8 cellular contexts compared by ENCODE assay signal in genomic region chr7:130733866-130734524, GRCh38. TPM values are rescaled to one million over a fixed set of nuclear protein-coding genes. Genes with fewer than 3 reads are reported as not detected.
DNase-seq lines count a peak whose midpoint lies in the region; FAIRE-seq and TF ChIP-seq lines count a peak whose summit lies in the region.

TSS of gene KLF14 (minus strand) at chr7:130734207. CDS start at chr7:130734033, 174 bp downstream.

- H3K9me3 ChIP-seq in neural cell (ENCODE audit: low read length) = peaks cover 32% of the 10 kb centered on the region

- peak; percentile 15 for DNase-seq in DMS153 (lab: John Stamatoyannopoulos, UW)
- DNase-seq in HT-29 (ENCODE audit: low spot score) = peak; percentile 26
- peak; percentile 44 for DNase-seq in activated CD4-positive, alpha-beta T cell treated with anti-CD3 and anti-CD28 coated beads for 48 hours
- DNase-seq in epithelial cell of esophagus (ENCODE audit: low read depth) = peak; percentile 40
- peak; percentile 29 for DNase-seq in urothelium cell line (ENCODE audit: low spot score)
- DNase-seq in posterior vena cava (ENCODE audit: low spot score) = no peak
- DNase-seq in NCI-H510A treated with DMSO at 0.1 percent for 48 hours (lab: John Stamatoyannopoulos, UW) = no peak

- peaks cover 83% of the 10 kb centered on the region for H3K27me3 ChIP-seq in neural cell (ENCODE audit: insufficient read depth, low read depth, low read length)

- TF ChIP-seq CTCF in epithelial cell of esophagus (IDR thresholded peaks at IDR 0.05; ENCODE audit: insufficient read depth, low read depth, low read length, missing control alignments) (no peak), neural cell (IDR thresholded peaks at IDR 0.05; ENCODE audit: poor library complexity, severe bottlenecking) (no peak)

- no peaks in the 10 kb centered on the region for H3K36me3 ChIP-seq in neural cell (ENCODE audit: insufficient read depth, low read length)

- H2AFZ ChIP-seq in neural cell (ENCODE audit: low read depth, low read length) = no peak within 1 kb of the TSS

- H3K79me2 ChIP-seq in neural cell (replicated peaks; ENCODE audit: insufficient read depth, low read length) = no peaks in the 10 kb centered on the region

- FAIRE-seq in urothelium cell line (lab: Jason Lieb, UNC) = no peak

- TF ChIP-seq EP300 in neural cell (conservative IDR thresholded peaks at IDR 0.05; ENCODE audit: poor library complexity, severe bottlenecking) = no peak

- H3K4me2 ChIP-seq in neural cell (ENCODE audit: low read length) = peak within 1 kb of the TSS; percentile 41

- H3K27ac ChIP-seq in neural cell (ENCODE audit: low read length) = no peak within 1 kb of the TSS

- H3F3A ChIP-seq in neural cell (ENCODE audit: insufficient read depth, low read length, poor library complexity, severe bottlenecking) = no peaks in the 10 kb centered on the region

- no peak for TF ChIP-seq RAD21 in neural cell (conservative IDR thresholded peaks at IDR 0.05)

- H3K9ac ChIP-seq in neural cell (ENCODE audit: low read length) = no peak within 1 kb of the TSS

- H3K4me3 ChIP-seq in epithelial cell of esophagus (ENCODE audit: low read length) = peak within 1 kb of the TSS; percentile 46
- H3K4me3 ChIP-seq in neural cell (ENCODE audit: low read length) = peak within 1 kb of the TSS; percentile 64

- intact Hi-C loops in posterior vena cava (cut with DNase I) = no loop called here

- no peaks in the 10 kb centered on the region for H4K20me1 ChIP-seq in neural cell (ENCODE audit: insufficient read depth)

- no peaks in the 10 kb centered on the region for H3K9me2 ChIP-seq in neural cell (ENCODE audit: insufficient read depth, low read length)

TF ChIP-seq in neural cell, 6 proteins besides CTCF, POLR2A, EP300 and RAD21:
- TF ChIP-seq TAF1 (IDR thresholded peaks at IDR 0.05; ENCODE audit: low read depth) (no peak), SMC3 (conservative IDR thresholded peaks at IDR 0.05; ENCODE audit: poor library complexity) (no peak), EZH2 (IDR thresholded peaks at IDR 0.05; ENCODE audit: borderline replicate concordance, insufficient read depth, low read length, poor library complexity, severe bottlenecking) (no peak), REST (IDR thresholded peaks at IDR 0.05; ENCODE audit: borderline replicate concordance) (no peak), POLR2AphosphoS5 (IDR thresholded peaks at IDR 0.05) (no peak), MXI1 (conservative IDR thresholded peaks at IDR 0.05; ENCODE audit: poor library complexity, severe bottlenecking) (no peak)

RNA-seq across cellular contexts. Expression of gene KLF14, which starts in this region (rescaled TPM):
- not detected in 2 replicates for total RNA-seq in HT-29 (2014; rRNA removed; shearing (Covaris generic))
- 0.48 TPM in 1 of 2 replicates, not detected in the other for polyA plus RNA-seq in neural cell
- polyA minus RNA-seq in neural cell = 0.49 and 0.69 TPM in 2 replicates
- under 1 TPM; 0.10 to 0.23 TPM for total RNA-seq in posterior vena cava

Comparison
In these comparisons a context has a peak if more than half of its experiments do, and no peak if none do; other contexts are left out.
1. Peak in DNase-seq in HT-29; RNA of the gene not detected or under 1 TPM.
2. DNase-seq: peak in DMS153 (single experiment), activated CD4-positive, alpha-beta T cell treated with anti-CD3 and anti-CD28 coated beads for 48 hours (single experiment), epithelial cell of esophagus (single experiment) and urothelium cell line (single experiment); none in posterior vena cava (single experiment) and NCI-H510A treated with DMSO at 0.1 percent for 48 hours (single experiment).